ENCODE assay signal across 1 cellular context in genomic region chr16:29810699-29811169, GRCh38.
TF ChIP-seq lines count a peak whose summit lies in the region.

No MANE protein-coding gene starts in this region.

TF ChIP-seq in HepG2, 621 proteins besides CTCF, POLR2A, EP300 and RAD21 (continues in another document):
- no peak for TF ChIP-seq RFXAP (CRISPR knock-in tag; IDR thresholded peaks at IDR 0.05; ENCODE audit: borderline replicate concordance)
- peak; percentile 35 for TF ChIP-seq ZNF362 (CRISPR knock-in tag; IDR thresholded peaks at IDR 0.05; ENCODE audit: borderline replicate concordance)
- TF ChIP-seq ZNF235 (CRISPR knock-in tag; IDR thresholded peaks at IDR 0.05; ENCODE audit: borderline replicate concordance), result 0 out of 2 replicates have a peak, but pooled peaks have one; percentile 50
- TF ChIP-seq REST (IDR thresholded peaks at IDR 0.05; ENCODE audit: borderline replicate concordance in 1 of 2, low read depth in 1 of 2, low read length in 2 of 2), result no peak
- peak; percentile 12; the same call in 1 of the 2 replicates for TF ChIP-seq ZNF776 (CRISPR knock-in tag; IDR thresholded peaks at IDR 0.05)
- TF ChIP-seq ZNF746 (CRISPR knock-in tag; IDR thresholded peaks at IDR 0.05), result no peak
- 0 out of 2 replicates have a peak, but pooled peaks have one; percentile 2 for TF ChIP-seq ARNTL (CRISPR knock-in tag; IDR thresholded peaks at IDR 0.05)
- TF ChIP-seq ZNF567 (CRISPR knock-in tag; IDR thresholded peaks at IDR 0.05; ENCODE audit: borderline replicate concordance), result 0 out of 2 replicates have a peak, but pooled peaks have one; percentile 15
- TF ChIP-seq HNRNPL (IDR thresholded peaks at IDR 0.05; ENCODE audit: low read depth, low read length), result no peak
- no peak for TF ChIP-seq KLF11 (CRISPR knock-in tag; IDR thresholded peaks at IDR 0.05)
- no peak for TF ChIP-seq MYC (CRISPR knock-in tag; IDR thresholded peaks at IDR 0.05; ENCODE audit: borderline replicate concordance)
- no peak for TF ChIP-seq ZNF790 (CRISPR knock-in tag; IDR thresholded peaks at IDR 0.05; ENCODE audit: borderline replicate concordance)
- no peak for TF ChIP-seq ATF6 (CRISPR knock-in tag; conservative IDR thresholded peaks at IDR 0.05)
- TF ChIP-seq TCF12 (IDR thresholded peaks at IDR 0.05), result no peak
- TF ChIP-seq TCF12 (CRISPR knock-in tag; IDR thresholded peaks at IDR 0.05), result 0 out of 2 replicates have a peak, but pooled peaks have one; percentile 8
- TF ChIP-seq ZFP1 (CRISPR knock-in tag; IDR thresholded peaks at IDR 0.05), result no peak
- TF ChIP-seq MEIS1 (CRISPR knock-in tag; IDR thresholded peaks at IDR 0.05; ENCODE audit: borderline replicate concordance), result peak; percentile 55; the same call in 1 of the 2 replicates
- 0 out of 2 replicates have a peak, but pooled peaks have one; percentile 8 for TF ChIP-seq ZNF317 (CRISPR knock-in tag; IDR thresholded peaks at IDR 0.05)
- TF ChIP-seq ZNF407 (CRISPR knock-in tag; IDR thresholded peaks at IDR 0.05; ENCODE audit: not compliant biosample characterization), result no peak
- TF ChIP-seq ZNF891 (CRISPR knock-in tag; IDR thresholded peaks at IDR 0.05), result no peak
- TF ChIP-seq HMGA1 (CRISPR knock-in tag; conservative IDR thresholded peaks at IDR 0.05), result no peak
- TF ChIP-seq SP2 (CRISPR knock-in tag; IDR thresholded peaks at IDR 0.05), result peak; percentile 11; the same call in 1 of the 2 replicates
- no peak for TF ChIP-seq HMGXB4 (CRISPR knock-in tag; IDR thresholded peaks at IDR 0.05; ENCODE audit: borderline replicate concordance in 1 of 2, low read depth in 1 of 2)
- TF ChIP-seq ZNF18 (CRISPR knock-in tag; IDR thresholded peaks at IDR 0.05; ENCODE audit: insufficient replicate concordance), result no peak
- TF ChIP-seq ZNF333 (CRISPR knock-in tag; IDR thresholded peaks at IDR 0.05; ENCODE audit: borderline replicate concordance), result peak; percentile 45; the same call in 1 of the 2 replicates
- TF ChIP-seq SNAPC4 (CRISPR knock-in tag; IDR thresholded peaks at IDR 0.05), result 0 out of 2 replicates have a peak, but pooled peaks have one; percentile 7
- 0 out of 2 replicates have a peak, but pooled peaks have one; percentile 9 for TF ChIP-seq E2F2 (CRISPR knock-in tag; IDR thresholded peaks at IDR 0.05; ENCODE audit: borderline replicate concordance)
